Comparison of ENCODE assay signal across 19 cellular contexts in genomic region chr5:135008981-135009735, GRCh38. TPM values are rescaled to one million over a fixed set of nuclear protein-coding genes. Genes with fewer than 3 reads are reported as not detected.
DNase-seq lines count a peak whose midpoint lies in the region; TF ChIP-seq lines count a peak whose summit lies in the region.
"Had no signal": no experiment of that assay in that cellular context is flagged by ENCODE, and none has a peak within 500 bp of the region (broad histone marks: within the 10 kb centered on the region; RNA-seq: fewer than 3 reads in every experiment).

No MANE protein-coding gene starts in this region.

- H3K23ac ChIP-seq in neuronal stem cell (ENCODE audit: low read depth, low read length, poor library complexity) = peak overlapping the region; percentile 60

- H4K91ac ChIP-seq in neuronal stem cell (ENCODE audit: low read depth, low read length, poor library complexity) = no peak overlapping the region

- H3K27me3 ChIP-seq in H7 (ENCODE audit: control insufficient read depth, insufficient read depth, low read length) (no peaks in the 10 kb centered on the region), neuronal stem cell (ENCODE audit: control insufficient read depth in 3 of 3, insufficient read depth in 3 of 3, low read depth in 1 of 3, low read length in 3 of 3) (peaks cover 0 to 12% (median 0%) of the 10 kb centered on the region in 3 experiments)
- H3K27me3 ChIP-seq: heart right ventricle, transverse colon had no signal

- no peak overlapping the region for H3K27ac ChIP-seq in neuronal stem cell (replicated peaks; ENCODE audit: low read length)
- H3K27ac ChIP-seq: heart right ventricle, PC-9, transverse colon had no signal

- H2BK120ac ChIP-seq in neuronal stem cell (ENCODE audit: low read depth, low read length) = no peak overlapping the region

- H3K4me1 ChIP-seq in neuronal stem cell (ENCODE audit: control insufficient read depth in 2 of 2, insufficient read depth in 1 of 2, low read depth in 1 of 2, low read length in 2 of 2) = no peaks in the 10 kb centered on the region
- H3K4me1 ChIP-seq: HAP-1 had no signal

- no peaks in the 10 kb centered on the region for H3K79me1 ChIP-seq in neuronal stem cell (ENCODE audit: low read depth, low read length)

- H3K14ac ChIP-seq in neuronal stem cell (ENCODE audit: low read length) = peak overlapping the region; percentile 50

- peak; percentile 47 for DNase-seq in H7
- peak; percentile 49 for DNase-seq in NCI-H2196 (lab: John Stamatoyannopoulos, UW; ENCODE audit: unreplicated experiment)
- DNase-seq in SW480 (ENCODE audit: low spot score) = peak; percentile 27
- no peak for DNase-seq in neuronal stem cell (ENCODE audit: low spot score)
- no peak for DNase-seq in Kasumi-1 (lab: John Stamatoyannopoulos, UW)
- no peak for DNase-seq in GM13977 (ENCODE audit: low spot score)
- no peak for DNase-seq in RKO (ENCODE audit: low spot score)
- DNase-seq: activated CD4-positive, CD25-positive, alpha-beta regulatory T cell treated with anti-CD3 and anti-CD28 coated beads, Interleukin-2, amount 50 U/mL, for 72 hours; activated T-cell treated with anti-CD3 and anti-CD28 coated beads, Interleukin-2, amount 50 U/mL, for 72 hours; GF-D8; heart right ventricle; NCI-H1436 treated with DMSO at 0.1 percent for 48 hours; PC-9; T-helper 9 cell; transverse colon had no signal

- H3K36me3 ChIP-seq in H7 (replicated peaks; ENCODE audit: control insufficient read depth, insufficient read depth, low read length) = no peaks in the 10 kb centered on the region
- no peaks in the 10 kb centered on the region for H3K36me3 ChIP-seq in neuronal stem cell (replicated peaks in 1 of 2; ENCODE audit: control insufficient read depth in 2 of 2, insufficient read depth in 2 of 2, low read length in 2 of 2)
- H3K36me3 ChIP-seq: HAP-1, heart right ventricle, transverse colon had no signal

- no peaks in the 10 kb centered on the region for H3K9me3 ChIP-seq in neuronal stem cell (replicated peaks in 1 of 2; ENCODE audit: control insufficient read depth in 2 of 2, insufficient read depth in 1 of 2, low read depth in 1 of 2, low read length in 2 of 2)
- H3K9me3 ChIP-seq: HAP-1, heart right ventricle, transverse colon had no signal

- no peak overlapping the region for H3K4me2 ChIP-seq in neuronal stem cell (ENCODE audit: insufficient read depth, low read length, poor library complexity, severe bottlenecking)
- H3K4me2 ChIP-seq: PC-9 had no signal

- TF ChIP-seq CTCF in GM13977 (IDR thresholded peaks at IDR 0.05; ENCODE audit: extremely low read depth, insufficient read depth, missing control alignments) = no peak

- H3K4me3 ChIP-seq in H7 (ENCODE audit: insufficient read depth, low read depth, low read length) (no peak overlapping the region), neuronal stem cell (ENCODE audit: low read length in 2 of 2) (no peak overlapping the region)
- H3K4me3 ChIP-seq: HAP-1, heart right ventricle, lung, PC-9, transverse colon had no signal

- H2AFZ ChIP-seq in neuronal stem cell (ENCODE audit: low read length) = no peak overlapping the region
- H2AFZ ChIP-seq: PC-9 had no signal

- peak overlapping the region; percentile 15 for H2BK15ac ChIP-seq in neuronal stem cell (ENCODE audit: low read length)

- no CpG with 5 or more reads among the region's 13 CpGs for WGBS in neuronal stem cell (ENCODE audit: extremely low coverage in 2 of 2, insufficient read length in 2 of 2, insufficient replicate concordance in 1 of 2), 2 donors

- H3K9ac ChIP-seq in neuronal stem cell (ENCODE audit: low read depth, low read length, poor library complexity) = peak overlapping the region; percentile 44

- in situ Hi-C loops in GM13977 (cut with MboI; ENCODE audit: low pct_unique_long_range_greater_than_20kb, low sequenced_read_pairs, unreplicated experiment) = no loop called here

- no peak overlapping the region for H3K4ac ChIP-seq in neuronal stem cell (ENCODE audit: low read length)

- H2BK5ac ChIP-seq in neuronal stem cell (ENCODE audit: low read length) = no peak overlapping the region

- H4K8ac ChIP-seq in neuronal stem cell (ENCODE audit: low read depth, low read length) = no peak overlapping the region

- H2AK5ac ChIP-seq in neuronal stem cell (ENCODE audit: low read depth, low read length) = peak overlapping the region; percentile 14

- H3K18ac ChIP-seq in neuronal stem cell (ENCODE audit: low read length) = no peak overlapping the region

- no peak overlapping the region for H2BK12ac ChIP-seq in neuronal stem cell (ENCODE audit: low read length)

RNA-seq across cellular contexts. Expression of gene PITX1, which starts 24.9 kb away (rescaled TPM):
- not detected in 2 replicates for total RNA-seq in H7 (2014; rRNA removed; shearing (Covaris generic))
- 0.17 TPM for polyA plus RNA-seq in neuronal stem cell (2013, experiment 1 of 2)
- polyA plus RNA-seq in neuronal stem cell (2013, experiment 2 of 2) = 0.14 TPM

RNA-seq across cellular contexts. Expression of gene CATSPER3, which starts 41.5 kb away (rescaled TPM):
- 0.07 TPM in 1 of 2 replicates, not detected in the other for total RNA-seq in H7 (2014; rRNA removed; shearing (Covaris generic))
- 0.08 TPM for polyA plus RNA-seq in neuronal stem cell (2013, experiment 1 of 2)
- polyA plus RNA-seq in neuronal stem cell (2013, experiment 2 of 2) = 0.07 TPM
- total RNA-seq: myocyte, SK-MEL-5 had no signal

Comparison
In these comparisons a context has a peak if more than half of its experiments do, and no peak if none do; other contexts are left out.
1. DNase-seq: peak in H7 (single experiment), NCI-H2196 (single experiment) and SW480 (single experiment); none in neuronal stem cell (single experiment), Kasumi-1 (0 of 2), GM13977 (single experiment) and RKO (single experiment).